Comparison of ENCODE assay signal across 17 cellular contexts in genomic region chr5:107633171-107633901, GRCh38. TPM values are rescaled to one million over a fixed set of nuclear protein-coding genes. Genes with fewer than 3 reads are reported as not detected.
DNase-seq lines count a peak whose midpoint lies in the region; ATAC-seq and TF ChIP-seq lines count a peak whose summit lies in the region.
"Had no signal": no experiment of that assay in that cellular context is flagged by ENCODE, and none has a peak within 500 bp of the region (broad histone marks: within the 10 kb centered on the region; RNA-seq: fewer than 3 reads in every experiment).

No MANE protein-coding gene starts in this region.

- H3K9me3 ChIP-seq in SU-DHL-6 (ENCODE audit: insufficient read depth, low read length) (no peaks in the 10 kb centered on the region), H9 (ENCODE audit: control insufficient read depth, low read depth, low read length) (no peaks in the 10 kb centered on the region)
- H3K9me3 ChIP-seq: lower lobe of right lung, sigmoid colon, SK-N-SH had no signal

- ATAC-seq in GM21786 (IDR thresholded peaks at IDR 0.05; ENCODE audit: unreplicated experiment) = no peak
- ATAC-seq: lower lobe of right lung; stimulated activated naive CD8-positive, alpha-beta T cell treated with anti-CD3 and anti-CD28 coated beads, Interleukin-15, Interleukin-2, amounts not matched to agents 100 U/mL and 50 U/mL, for 24 hours had no signal

- H2BK20ac ChIP-seq in H9 (ENCODE audit: low read depth, low read length, poor library complexity, severe bottlenecking) = no peak overlapping the region

- no peaks in the 10 kb centered on the region for H3K9me2 ChIP-seq in SU-DHL-6 (replicated peaks; ENCODE audit: insufficient read depth, low read length)
- H3K9me2 ChIP-seq: SK-N-SH had no signal

- H3T11ph ChIP-seq in H9 (ENCODE audit: low read length) = no peak overlapping the region

- H4K91ac ChIP-seq in H9 (ENCODE audit: insufficient read length, low read depth, low read length) = no peak overlapping the region

- H3K27me3 Mint-ChIP-seq in H9 (ENCODE audit: low read depth) = no peaks in the 10 kb centered on the region

- no peak overlapping the region for H3K4me3 ChIP-seq in SU-DHL-6 (ENCODE audit: insufficient read depth, low read length, poor library complexity, severe bottlenecking)
- no peak overlapping the region for H3K4me3 ChIP-seq in fibroblast of mammary gland (ENCODE audit: control insufficient read depth, low read depth, low read length)
- H3K4me3 ChIP-seq in skeletal muscle cell (ENCODE audit: low read depth, low read length) = no peak overlapping the region
- H3K4me3 ChIP-seq: lower lobe of right lung, sigmoid colon had no signal

- no peak overlapping the region for H3K9ac ChIP-seq in SU-DHL-6 (ENCODE audit: low read length)
- H3K9ac ChIP-seq in H9 (ENCODE audit: extremely low read depth, insufficient read length, low read length) = no peak overlapping the region
- H3K9ac ChIP-seq: SK-N-SH had no signal

- no peaks in the 10 kb centered on the region for H3K79me1 ChIP-seq in H9 (ENCODE audit: insufficient read depth, low read depth, low read length, poor library complexity, severe bottlenecking)

- no peak overlapping the region for H2AK5ac ChIP-seq in H9 (ENCODE audit: insufficient read length, low read length)

- H2BK12ac ChIP-seq in H9 (ENCODE audit: insufficient read length, low read depth, low read length) = no peak overlapping the region

- no CpG with 5 or more reads among the region's 11 CpGs for WGBS in H9 (ENCODE audit: extremely low coverage, insufficient read length, low lambda C conversion rate)

- no peak overlapping the region for H3K23ac ChIP-seq in H9 (ENCODE audit: insufficient read length, low read depth, low read length)

- H3K27ac ChIP-seq in SU-DHL-6 (ENCODE audit: low read depth, low read length) = no peak overlapping the region
- H3K27ac ChIP-seq in H9 (ENCODE audit: insufficient read length, low read depth, low read length) = no peak overlapping the region
- H3K27ac ChIP-seq: epithelial cell of prostate, lower lobe of right lung, sigmoid colon, WERI-Rb-1 had no signal

- peak overlapping the region; percentile 50 for H2AFZ ChIP-seq in SU-DHL-6 (ENCODE audit: low read depth, low read length, severe bottlenecking)
- no peak overlapping the region for H2AFZ ChIP-seq in H9 (ENCODE audit: low read length)

- H3K27me3 ChIP-seq in SU-DHL-6 (ENCODE audit: low read length) (no peaks in the 10 kb centered on the region), H9 (ENCODE audit: insufficient read depth, low read length) (no peaks in the 10 kb centered on the region)
- H3K27me3 ChIP-seq: sigmoid colon had no signal

- H3K4ac ChIP-seq in H9 (ENCODE audit: low read depth, low read length) = no peak overlapping the region

- peaks cover 32 to 41% of the 10 kb centered on the region in 2 experiments for H3K4me1 Mint-ChIP-seq in H9

- H3K4me2 ChIP-seq in SU-DHL-6 (ENCODE audit: low read depth, low read length, poor library complexity, severe bottlenecking) (no peak overlapping the region), H9 (ENCODE audit: insufficient read depth, insufficient read length, low read length) (no peak overlapping the region)
- H3K4me2 ChIP-seq: SK-N-SH had no signal

- DNase-seq in HCEC 1CT (peak; percentile 75), fibroblast of mammary gland (ENCODE audit: low read depth) (peak; percentile 57), skeletal muscle cell (ENCODE audit: low read depth) (peak; percentile 15), H9 (no peak), COLO668 (lab: John Stamatoyannopoulos, UW; ENCODE audit: unreplicated experiment) (no peak)
- DNase-seq in central memory CD4-positive, alpha-beta T cell = no peak
- DNase-seq: CD4-positive, alpha-beta T cell; lower lobe of right lung; MV-4-11; sigmoid colon; SK-N-SH; stimulated activated naive CD8-positive, alpha-beta T cell treated with anti-CD3 and anti-CD28 coated beads, Interleukin-15, Interleukin-2, amounts not matched to agents 100 U/mL and 50 U/mL, for 24 hours; WERI-Rb-1 had no signal

- H3K36me3 ChIP-seq in SU-DHL-6 (ENCODE audit: low read length) = no peaks in the 10 kb centered on the region
- H3K36me3 ChIP-seq: lower lobe of right lung, sigmoid colon, WERI-Rb-1 had no signal

- no peaks in the 10 kb centered on the region for H3K23me2 ChIP-seq in H9 (ENCODE audit: insufficient read length, low read depth, low read length, poor library complexity, severe bottlenecking)

- H3K27ac Mint-ChIP-seq in H9 = no peak overlapping the region; a peak in 4 of 7 replicates
- H3K27ac Mint-ChIP-seq: CD4-positive, alpha-beta T cell; nephron had no signal

- H2BK15ac ChIP-seq in H9 (ENCODE audit: low read depth, low read length) = no peak overlapping the region

- no peaks in the 10 kb centered on the region for H4K20me1 ChIP-seq in SU-DHL-6 (ENCODE audit: low read depth, low read length)
- H4K20me1 ChIP-seq in H9 (ENCODE audit: control insufficient read depth, insufficient read depth, insufficient read length) = no peaks in the 10 kb centered on the region

- H3F3A ChIP-seq in SU-DHL-6 (ENCODE audit: insufficient read depth) = no peaks in the 10 kb centered on the region

- H2BK5ac ChIP-seq in H9 (ENCODE audit: insufficient read length, low read length) = no peak overlapping the region

- no peaks in the 10 kb centered on the region for H3K79me2 ChIP-seq in SU-DHL-6 (ENCODE audit: insufficient read depth, low read length)
- no peaks in the 10 kb centered on the region for H3K79me2 ChIP-seq in H9 (ENCODE audit: insufficient read depth, low read length)

- TF ChIP-seq CTCF in SU-DHL-6 (IDR thresholded peaks at IDR 0.05; ENCODE audit: insufficient read depth, low read length, poor library complexity, severe bottlenecking) = no peak
- no peak for TF ChIP-seq CTCF in fibroblast of mammary gland (conservative IDR thresholded peaks at IDR 0.05; ENCODE audit: control insufficient read depth, insufficient read depth, low read depth, low read length)
- TF ChIP-seq CTCF in H9 (conservative IDR thresholded peaks at IDR 0.05) = no peak

- no peak overlapping the region for H4K5ac ChIP-seq in H9 (ENCODE audit: insufficient read length, low read depth, low read length)

- H3K9me3 Mint-ChIP-seq in H9 = no peaks in the 10 kb centered on the region
- H3K9me3 Mint-ChIP-seq: CD4-positive, alpha-beta T cell; nephron had no signal

- H3K4me3 Mint-ChIP-seq in H9 = no peak overlapping the region
- H3K4me3 Mint-ChIP-seq: CD4-positive, alpha-beta T cell; nephron had no signal

- no peak overlapping the region for H3K14ac ChIP-seq in H9 (ENCODE audit: insufficient read depth, low read length)

- no peak overlapping the region for H3K56ac ChIP-seq in H9 (ENCODE audit: insufficient read length, low read depth, low read length)

- no peak overlapping the region for H2BK120ac ChIP-seq in H9 (ENCODE audit: low read depth, low read length, poor library complexity, severe bottlenecking)

- H3K4me1 ChIP-seq in H9 (ENCODE audit: insufficient read depth, low read length) = peaks cover 2% of the 10 kb centered on the region; the same call in 1 of the 2 replicates
- H3K4me1 ChIP-seq: lower lobe of right lung had no signal

- H3K18ac ChIP-seq in H9 (ENCODE audit: insufficient read length, low read depth, low read length) = no peak overlapping the region

- no peak overlapping the region for H4K8ac ChIP-seq in H9 (replicated peaks; ENCODE audit: insufficient read length, low read depth, low read length)

- H3K36me3 Mint-ChIP-seq in H9 (ENCODE audit: insufficient read depth in 1 of 3, low read depth in 3 of 3) = no peaks in the 10 kb centered on the region; a peak in 2 of 7 replicates

RNA-seq across cellular contexts. Expression of gene EFNA5, which starts 37.4 kb away (rescaled TPM):
- total RNA-seq in H9 (2021) = 19.0 and 20.4 TPM in 2 replicates
- total RNA-seq: CD4-positive, alpha-beta T cell had no signal

Comparison
In these comparisons a context has a peak if more than half of its experiments do, and no peak if none do; other contexts are left out.
1. DNase-seq: peak in HCEC 1CT (single experiment), fibroblast of mammary gland (single experiment) and skeletal muscle cell (single experiment); none in H9 (single experiment), central memory CD4-positive, alpha-beta T cell (single experiment) and COLO668 (single experiment).